3 cellular contexts compared by ENCODE assay signal in the genomic region with DNA sequence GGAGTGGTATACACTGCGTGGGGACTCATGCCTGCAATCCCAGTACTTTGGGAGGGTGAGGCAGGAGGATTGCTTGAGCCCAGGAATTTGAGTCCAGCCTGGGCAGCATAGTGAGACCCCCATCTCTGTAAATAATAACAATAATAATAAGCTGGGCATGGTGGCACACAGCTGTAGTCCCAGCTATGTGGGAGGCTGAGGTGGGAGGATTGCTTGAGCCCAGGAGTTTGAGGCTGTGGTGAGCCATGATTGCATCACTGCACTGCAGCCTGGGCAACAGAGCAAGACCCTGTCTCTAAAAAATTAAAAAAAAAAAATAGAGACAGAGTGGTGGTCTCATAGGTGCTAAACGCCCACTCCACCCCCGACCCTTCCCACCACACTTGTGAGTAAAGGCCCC. TPM values are rescaled to one million over a fixed set of nuclear protein-coding genes. Genes with fewer than 3 reads are reported as not detected.
"Had no signal": no experiment of that assay in that cellular context is flagged by ENCODE, and none has a peak within 500 bp of the region (broad histone marks: within the 10 kb centered on the region; RNA-seq: fewer than 3 reads in every experiment).

No MANE protein-coding gene starts in this region.

RNA-seq across cellular contexts. Expression of a gene that starts 28.0 kb away (rescaled TPM):
- total RNA-seq: LHCN-M2, MCF 10A, OCI-LY7 had no signal
